In the genomic region with DNA sequence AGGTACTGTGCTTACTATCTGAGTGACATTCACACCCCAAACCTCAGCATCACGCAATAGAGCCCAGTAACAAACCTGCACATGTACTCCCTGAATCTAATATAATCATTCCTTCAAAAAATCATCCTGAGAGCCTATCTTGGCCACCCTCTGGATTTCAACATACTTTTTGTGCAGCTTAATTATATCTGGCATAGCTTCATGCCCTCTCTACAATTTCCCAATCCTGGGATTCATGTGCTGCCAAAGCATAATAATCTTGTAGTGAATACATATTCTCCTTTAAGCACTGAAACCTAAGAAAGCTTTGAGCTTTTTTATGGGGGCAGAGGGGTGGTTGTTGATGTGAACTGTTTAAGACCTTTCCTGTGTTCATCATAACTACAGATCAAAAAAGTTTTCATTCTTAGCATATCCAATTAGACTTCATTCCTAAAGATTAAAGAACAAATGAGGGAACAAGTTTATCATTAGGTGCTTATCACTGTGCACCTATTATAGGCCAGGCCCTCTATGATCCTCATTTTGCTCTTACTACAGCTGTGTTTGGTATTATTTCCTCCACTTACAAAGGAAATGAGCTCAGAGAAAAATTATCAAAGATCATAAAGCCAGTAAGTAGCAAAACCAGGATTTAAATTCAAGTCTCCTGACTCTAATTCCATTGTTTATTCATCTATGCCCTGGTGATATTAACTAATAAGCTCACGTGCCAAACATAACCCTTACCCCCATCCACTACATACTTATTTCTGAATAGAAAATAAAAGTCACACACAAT, we compare ENCODE assay signal across 24 cellular contexts. TPM values are rescaled to one million over a fixed set of nuclear protein-coding genes. Genes with fewer than 3 reads are reported as not detected.
DNase-seq lines count a peak whose midpoint lies in the region; ATAC-seq and TF ChIP-seq lines count a peak whose summit lies in the region.
"Had no signal": no experiment of that assay in that cellular context is flagged by ENCODE, and none has a peak within 500 bp of the region (broad histone marks: within the 10 kb centered on the region; RNA-seq: fewer than 3 reads in every experiment).

No MANE protein-coding gene starts in this region.

- TF ChIP-seq CTCF in fibroblast of the aortic adventitia (IDR thresholded peaks at IDR 0.05; ENCODE audit: insufficient read depth, low read length) (no peak), uterus (IDR thresholded peaks at IDR 0.05) (no peak)

- peak overlapping the region; percentile 28 to 33 for H3K27ac ChIP-seq in uterus
- H3K27ac ChIP-seq: A549, hepatocyte, vagina had no signal

- no peaks in the 10 kb centered on the region for H3K27me3 Mint-ChIP-seq in activated naive CD4-positive, alpha-beta T cell treated with anti-CD3 and anti-CD28 coated beads, Interleukin-2, amount 10 ng/mL, durations not matched to agents 7 days and 5 days
- no peaks in the 10 kb centered on the region for H3K27me3 Mint-ChIP-seq in activated naive CD8-positive, alpha-beta T cell treated with anti-CD3 and anti-CD28 coated beads for 36 hours
- H3K27me3 Mint-ChIP-seq: activated CD4-positive, alpha-beta T cell treated with anti-CD3 and anti-CD28 coated beads, Interleukin-2, amount 10 ng/mL, durations not matched to agents 24 days and 14 days; activated CD8-positive, alpha-beta memory T cell treated with anti-CD3 and anti-CD28 coated beads, Interleukin-2, amount 10 ng/mL, durations not matched to agents 7 days and 5 days; CD8-positive, alpha-beta memory T cell; stimulated activated naive CD8-positive, alpha-beta T cell treated with anti-CD3 and anti-CD28 coated beads, Interleukin-15, amount 100 ng/mL, for 72 hours had no signal

- no peaks in the 10 kb centered on the region for H3K36me3 ChIP-seq in uterus
- H3K36me3 ChIP-seq: vagina had no signal

- no peak for ATAC-seq in HG02938 (IDR thresholded peaks at IDR 0.05; ENCODE audit: unreplicated experiment)
- ATAC-seq in GM18861 (IDR thresholded peaks at IDR 0.05; ENCODE audit: unreplicated experiment) = no peak
- no peak for ATAC-seq in Right ventricle myocardium superior (ENCODE audit: poor library complexity)
- ATAC-seq: A549; activated CD8-positive, alpha-beta memory T cell treated with anti-CD3 and anti-CD28 coated beads, Interleukin-2, amount 10 ng/mL, durations not matched to agents 7 days and 5 days; stimulated activated naive CD8-positive, alpha-beta T cell treated with anti-CD3 and anti-CD28 coated beads, Interleukin-15, amount 100 ng/mL, for 72 hours had no signal

- no peak for DNase-seq in activated naive CD4-positive, alpha-beta T cell treated with anti-CD3 and anti-CD28 coated beads, Interleukin-2, amount 10 ng/mL, durations not matched to agents 7 days and 5 days
- no peak for DNase-seq in activated naive CD4-positive, alpha-beta T cell (lab: John Stamatoyannopoulos, UW)
- no peak for DNase-seq in activated naive CD8-positive, alpha-beta T cell treated with anti-CD3 and anti-CD28 coated beads for 36 hours
- peak; percentile 20 for DNase-seq in fibroblast of the aortic adventitia (ENCODE audit: low read depth)
- DNase-seq in uterus = no peak
- DNase-seq in Right ventricle myocardium superior = no peak
- DNase-seq: activated CD4-positive, alpha-beta T cell treated with anti-CD3 and anti-CD28 coated beads, Interleukin-2, amount 10 ng/mL, durations not matched to agents 24 days and 14 days; activated CD8-positive, alpha-beta memory T cell treated with anti-CD3 and anti-CD28 coated beads, Interleukin-2, amount 10 ng/mL, durations not matched to agents 7 days and 5 days; amygdala; CD8-positive, alpha-beta memory T cell; DMS 273 treated with DMSO at 0.1 percent for 48 hours; effector CD4-positive, alpha-beta T cell; erythroblast; GOT3; NCI-H1092 treated with DMSO at 0.1 percent for 48 hours; NCI-H187 treated with DMSO at 0.1 percent for 48 hours; NCI-H524 treated with DMSO at 0.1 percent for 48 hours; stimulated activated naive CD8-positive, alpha-beta T cell treated with anti-CD3 and anti-CD28 coated beads, Interleukin-15, amount 100 ng/mL, for 72 hours had no signal

- intact Hi-C loops in uterus (cut with DNase I; ENCODE audit: low total_unique reads) = no loop called here
- intact Hi-C loops in Right ventricle myocardium superior (cut with DNase I) = loop anchor here (5.0 kb wide), 1 partner anchor 427 kb away; no protein-coding TSS in a partner anchor

- H3K4me1 ChIP-seq in uterus = peaks cover 0 to 13% of the 10 kb centered on the region in 2 donors
- H3K4me1 ChIP-seq: A549, vagina had no signal

- no peaks in the 10 kb centered on the region for H3K4me1 Mint-ChIP-seq in activated naive CD4-positive, alpha-beta T cell treated with anti-CD3 and anti-CD28 coated beads, Interleukin-2, amount 10 ng/mL, durations not matched to agents 7 days and 5 days
- H3K4me1 Mint-ChIP-seq in activated naive CD8-positive, alpha-beta T cell treated with anti-CD3 and anti-CD28 coated beads for 36 hours = no peaks in the 10 kb centered on the region
- H3K4me1 Mint-ChIP-seq: activated CD4-positive, alpha-beta T cell treated with anti-CD3 and anti-CD28 coated beads, Interleukin-2, amount 10 ng/mL, durations not matched to agents 24 days and 14 days; activated CD8-positive, alpha-beta memory T cell treated with anti-CD3 and anti-CD28 coated beads, Interleukin-2, amount 10 ng/mL, durations not matched to agents 7 days and 5 days; CD8-positive, alpha-beta memory T cell; stimulated activated naive CD8-positive, alpha-beta T cell treated with anti-CD3 and anti-CD28 coated beads, Interleukin-15, amount 100 ng/mL, for 72 hours had no signal

- no peak overlapping the region for H3K4me3 ChIP-seq in fibroblast of the aortic adventitia (ENCODE audit: low read depth, low read length)
- H3K4me3 ChIP-seq in uterus = no peak overlapping the region
- H3K4me3 ChIP-seq: A549, hepatocyte, lung, vagina had no signal

- H3K27ac Mint-ChIP-seq in activated naive CD4-positive, alpha-beta T cell treated with anti-CD3 and anti-CD28 coated beads, Interleukin-2, amount 10 ng/mL, durations not matched to agents 7 days and 5 days = peak overlapping the region; percentile 53
- peak overlapping the region; percentile 18 for H3K27ac Mint-ChIP-seq in activated naive CD8-positive, alpha-beta T cell treated with anti-CD3 and anti-CD28 coated beads for 36 hours
- H3K27ac Mint-ChIP-seq: activated CD4-positive, alpha-beta T cell treated with anti-CD3 and anti-CD28 coated beads, Interleukin-2, amount 10 ng/mL, durations not matched to agents 24 days and 14 days; activated CD8-positive, alpha-beta memory T cell treated with anti-CD3 and anti-CD28 coated beads, Interleukin-2, amount 10 ng/mL, durations not matched to agents 7 days and 5 days had no signal

- no peaks in the 10 kb centered on the region for H3K9me3 Mint-ChIP-seq in activated naive CD4-positive, alpha-beta T cell treated with anti-CD3 and anti-CD28 coated beads, Interleukin-2, amount 10 ng/mL, durations not matched to agents 7 days and 5 days
- no peaks in the 10 kb centered on the region for H3K9me3 Mint-ChIP-seq in activated naive CD8-positive, alpha-beta T cell treated with anti-CD3 and anti-CD28 coated beads for 36 hours
- H3K9me3 Mint-ChIP-seq: activated CD4-positive, alpha-beta T cell treated with anti-CD3 and anti-CD28 coated beads, Interleukin-2, amount 10 ng/mL, durations not matched to agents 24 days and 14 days; CD8-positive, alpha-beta memory T cell; stimulated activated naive CD8-positive, alpha-beta T cell treated with anti-CD3 and anti-CD28 coated beads, Interleukin-15, amount 100 ng/mL, for 72 hours had no signal

- CTCF ChIA-PET in activated naive CD4-positive, alpha-beta T cell treated with anti-CD3 and anti-CD28 coated beads, Interleukin-2, amount 10 ng/mL, durations not matched to agents 7 days and 5 days (lab: Charles Lee) = interaction anchor here (1.2 kb wide), 2 partner anchors 88 to 426 kb away, joined by 3 read pairs; no protein-coding TSS in a partner anchor

- peaks cover 37% of the 10 kb centered on the region for H3K36me3 Mint-ChIP-seq in activated naive CD4-positive, alpha-beta T cell treated with anti-CD3 and anti-CD28 coated beads, Interleukin-2, amount 10 ng/mL, durations not matched to agents 7 days and 5 days
- H3K36me3 Mint-ChIP-seq in activated naive CD8-positive, alpha-beta T cell treated with anti-CD3 and anti-CD28 coated beads for 36 hours = peaks cover 18% of the 10 kb centered on the region

- no peaks in the 10 kb centered on the region for H3K9me3 ChIP-seq in uterus
- H3K9me3 ChIP-seq: A549, vagina had no signal

- TF ChIP-seq POLR2A in uterus (IDR thresholded peaks at IDR 0.05) = no peak

- no peak overlapping the region for H3K4me3 Mint-ChIP-seq in activated naive CD4-positive, alpha-beta T cell treated with anti-CD3 and anti-CD28 coated beads, Interleukin-2, amount 10 ng/mL, durations not matched to agents 7 days and 5 days
- no peak overlapping the region for H3K4me3 Mint-ChIP-seq in activated naive CD8-positive, alpha-beta T cell treated with anti-CD3 and anti-CD28 coated beads for 36 hours
- H3K4me3 Mint-ChIP-seq: activated CD4-positive, alpha-beta T cell treated with anti-CD3 and anti-CD28 coated beads, Interleukin-2, amount 10 ng/mL, durations not matched to agents 24 days and 14 days; activated CD8-positive, alpha-beta memory T cell treated with anti-CD3 and anti-CD28 coated beads, Interleukin-2, amount 10 ng/mL, durations not matched to agents 7 days and 5 days; CD8-positive, alpha-beta memory T cell; stimulated activated naive CD8-positive, alpha-beta T cell treated with anti-CD3 and anti-CD28 coated beads, Interleukin-15, amount 100 ng/mL, for 72 hours had no signal

- no peaks in the 10 kb centered on the region for H3K27me3 ChIP-seq in uterus
- H3K27me3 ChIP-seq: hepatocyte, vagina had no signal

RNA-seq across cellular contexts. Expression of a gene that starts 51.2 kb away (rescaled TPM):
- 100 to 1,000 TPM; 159 to 160 TPM for total RNA-seq in activated naive CD8-positive, alpha-beta T cell treated with anti-CD3 and anti-CD28 coated beads for 36 hours
- total RNA-seq in fibroblast of the aortic adventitia (ENCODE audit: low replicate concordance) (4.4 and 14.9 TPM in 2 replicates), uterus (100 to 1,000 TPM in 2 of 4 donors, 10 to 100 TPM in 2; 26.1 to 237 (median 109) TPM), Right ventricle myocardium superior (7.5 TPM)
